ENCODE assay signal across 33 cellular contexts in the genomic region with DNA sequence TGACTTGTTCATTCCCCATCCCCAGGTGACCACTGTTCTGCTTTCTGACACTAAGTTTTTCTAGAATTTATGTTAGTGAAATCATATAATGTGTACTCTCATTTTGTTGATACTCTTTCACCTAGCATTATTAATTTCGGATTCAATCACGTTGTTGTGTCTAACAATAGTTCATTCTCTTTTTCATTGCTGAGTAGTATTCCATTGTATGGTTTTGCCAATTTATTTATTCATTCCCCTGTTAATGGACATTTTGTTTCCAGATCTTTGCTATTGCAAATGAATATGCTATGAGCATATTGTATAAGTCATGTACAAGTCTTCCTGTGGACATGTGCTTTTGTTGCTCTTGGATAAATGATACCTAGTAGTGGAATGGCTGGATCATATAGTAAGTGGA.
"Had no signal": no experiment of that assay in that cellular context is flagged by ENCODE, and none has a peak within 500 bp of the region (broad histone marks: within the 10 kb centered on the region; RNA-seq: fewer than 3 reads in every experiment).

No MANE protein-coding gene starts in this region.

- H3K27me3 ChIP-seq: adrenal gland, ascending aorta, body of pancreas, brain microvascular endothelial cell, breast epithelium, cardiac muscle cell had no signal

- H3K4me1 ChIP-seq: adrenal gland, ascending aorta, body of pancreas, breast epithelium had no signal

- H3K27ac ChIP-seq: adrenal gland, ascending aorta, body of pancreas, brain microvascular endothelial cell, breast epithelium, cardiac muscle cell had no signal

- H3K9me3 ChIP-seq: adrenal gland, ascending aorta, body of pancreas had no signal

- H3K4me3 ChIP-seq: adrenal gland, ascending aorta, body of pancreas, breast epithelium, cardiac muscle cell had no signal

- ATAC-seq: activated naive CD4-positive, alpha-beta T cell treated with anti-CD3 and anti-CD28 coated beads, Interleukin-2, amount 50 U/mL, for 72 hours; activated naive CD8-positive, alpha-beta T cell treated with anti-CD3 and anti-CD28 coated beads, Interleukin-2, amount 50 U/mL, for 24 hours; activated T-cell treated with anti-CD3 and anti-CD28 coated beads, Interleukin-2, amount 50 U/mL, for 4 hours; activated T-cell treated with anti-CD3 and anti-CD28 coated beads, Interleukin-2, amount 50 U/mL, for 72 hours; activated T-helper 17 cell treated with anti-CD3 and anti-CD28 coated beads, Interleukin-2, amount 50 U/mL, for 72 hours; body of pancreas had no signal

- H3K36me3 ChIP-seq: adrenal gland, ascending aorta, brain microvascular endothelial cell, breast epithelium, cardiac muscle cell had no signal

- FAIRE-seq: astrocyte, bronchial epithelial cell had no signal

- DNase-seq: activated effector memory CD4-positive, alpha-beta T cell treated with anti-CD3 and anti-CD28 coated beads, Interleukin-2, amount 50 U/mL, for 16 hours; activated effector memory CD4-positive, alpha-beta T cell treated with Interleukin-2 at 50 U/mL for 16 hours; activated gamma-delta T cell; activated gamma-delta T cell treated with Interleukin-2 at 50 U/mL for 16 hours; activated naive CD4-positive, alpha-beta T cell; activated naive CD4-positive, alpha-beta T cell treated with anti-CD3 and anti-CD28 coated beads for 36 hours; activated naive CD4-positive, alpha-beta T cell treated with anti-CD3 and anti-CD28 coated beads, Interleukin-2, amount 10 ng/mL, durations not matched to agents 7 days and 5 days; activated naive CD4-positive, alpha-beta T cell treated with anti-CD3 and anti-CD28 coated beads, Interleukin-2, amount 50 U/mL, for 16 hours; activated naive CD4-positive, alpha-beta T cell treated with Interleukin-2 at 50 U/mL for 16 hours; activated naive CD8-positive, alpha-beta T cell treated with anti-CD3 and anti-CD28 coated beads for 36 hours; activated naive CD8-positive, alpha-beta T cell treated with anti-CD3 and anti-CD28 coated beads, Interleukin-2, amount 10 ng/mL, durations not matched to agents 7 days and 5 days; activated naive CD8-positive, alpha-beta T cell treated with anti-CD3 and anti-CD28 coated beads, Interleukin-2, amount 50 U/mL, for 24 hours; activated T-cell treated with anti-CD3 and anti-CD28 coated beads, Interleukin-2, amount 50 U/mL, for 24 hours; activated T-cell treated with anti-CD3 and anti-CD28 coated beads, Interleukin-2, amount 50 U/mL, for 4 hours; activated T-cell treated with anti-CD3 and anti-CD28 coated beads, Interleukin-2, amount 50 U/mL, for 48 hours; activated T-cell treated with anti-CD3 and anti-CD28 coated beads, Interleukin-2, amount 50 U/mL, for 72 hours; adrenal gland; amniotic stem cell; amygdala; anterior cingulate cortex; aorta; body of pancreas; brain microvascular endothelial cell; caudate nucleus; central memory CD4-positive, alpha-beta T cell; cerebellar nuclear complex had no signal
